Comparison of ENCODE assay signal across 10 cellular contexts in genomic region chr19:12773571-12773970, GRCh38. TPM values are rescaled to one million over a fixed set of nuclear protein-coding genes. Genes with fewer than 3 reads are reported as not detected.
DNase-seq lines count a peak whose midpoint lies in the region; TF ChIP-seq lines count a peak whose summit lies in the region.
"Had no signal": no experiment of that assay in that cellular context is flagged by ENCODE, and none has a peak within 500 bp of the region (broad histone marks: within the 10 kb centered on the region; RNA-seq: fewer than 3 reads in every experiment).

No MANE protein-coding gene starts in this region.

- no peak for TF ChIP-seq EP300 in sigmoid colon (IDR thresholded peaks at IDR 0.05)

- TF ChIP-seq CTCF in GM12864 (IDR thresholded peaks at IDR 0.05; ENCODE audit: low read depth, low read length, missing control alignments), result peak; percentile 19
- no peak for TF ChIP-seq CTCF in RWPE1 (conservative IDR thresholded peaks at IDR 0.05; ENCODE audit: low read depth)
- TF ChIP-seq CTCF in foreskin fibroblast (IDR thresholded peaks at IDR 0.05; ENCODE audit: low read depth, low read length), result peak; percentile 43
- no peak for TF ChIP-seq CTCF in lower leg skin (IDR thresholded peaks at IDR 0.05)
- no peak for TF ChIP-seq CTCF in sigmoid colon (IDR thresholded peaks at IDR 0.05)

- 77 to 89% methylated on average over 2 of the region's 2 CpGs for WGBS in lower leg skin, 2 donors
- WGBS in sigmoid colon, 2 donors, result 85 to 93% methylated on average over 2 of the region's 2 CpGs

- peak overlapping the region; percentile 99 for H3K27ac ChIP-seq in RWPE1
- H3K27ac ChIP-seq in sigmoid colon, result peak overlapping the region in 1 of 4 donors; percentile 97
- H3K27ac ChIP-seq: SK-N-MC had no signal

- H3K36me3 ChIP-seq in sigmoid colon, result no peaks in the 10 kb centered on the region

- H3K4me3 ChIP-seq in GM12864 (ENCODE audit: low read depth, low read length) (no peak overlapping the region), foreskin fibroblast (ENCODE audit: low read depth in 1 of 2, low read length in 2 of 2) (no peak overlapping the region), lower leg skin (ENCODE audit: low read depth, poor library complexity, severe bottlenecking) (no peak overlapping the region), sigmoid colon (no peak overlapping the region)
- H3K4me3 ChIP-seq: SK-N-MC had no signal

- H3K9me3 ChIP-seq in sigmoid colon, result no peaks in the 10 kb centered on the region

- TF ChIP-seq POLR2A in lower leg skin (IDR thresholded peaks at IDR 0.05), result no peak
- TF ChIP-seq POLR2A in sigmoid colon (IDR thresholded peaks at IDR 0.05), result no peak

- no peaks in the 10 kb centered on the region for H3K27me3 ChIP-seq in sigmoid colon

- H3K4me1 ChIP-seq in sigmoid colon, result peaks cover 0 to 28% (median 18%) of the 10 kb centered on the region in 4 donors

- POLR2A ChIA-PET in RWPE1 (lab: Yijun Ruan, JAX; ENCODE audit: low non-redundant PET), result interaction anchor here (0.6 to 0.7 kb wide), 2 partner anchors 58 to 64 kb away, joined by 5 to 8 read pairs; no protein-coding TSS in a partner anchor

- CTCF ChIA-PET in RWPE1 (lab: Yijun Ruan, JAX), result interaction anchor here (0.5 to 1.9 kb wide), 6 partner anchors 13 to 74 kb away, joined by 3 to 10 read pairs (median 4); no protein-coding TSS in a partner anchor

- DNase-seq in AG08396 (ENCODE audit: low spot score) (peak; percentile 75), GM12864 (ENCODE audit: low read depth) (no peak), RWPE1 (ENCODE audit: low spot score) (peak; percentile 21), foreskin fibroblast (peak in 1 of 2 donors; percentile 76), cerebellar nuclear complex (lab: John Stamatoyannopoulos, UW) (no peak), lower leg skin (ENCODE audit: low spot score in 2 of 2) (no peak), T-helper 9 cell (no peak), sigmoid colon (no peak)
- DNase-seq: substantia nigra had no signal

- intact Hi-C loops in lower leg skin (cut with DNase I; ENCODE audit: low total_unique reads) (no loop called here), sigmoid colon (cut with DNase I) (no loop called here)

RNA-seq across cellular contexts. Expression of gene HOOK2, which starts 1.8 kb away (rescaled TPM):
- 100 to 1,000 TPM in 1 of 4 donors, 10 to 100 TPM in 3; 49.9 to 122 (median 65.8) TPM for total RNA-seq in lower leg skin
- 10 to 100 TPM; 10.2 to 37.9 (median 12.7) TPM for total RNA-seq in sigmoid colon
- polyA plus RNA-seq in sigmoid colon, result 10 to 100 TPM; 36.0 to 80.4 (median 42.1) TPM

RNA-seq across cellular contexts. Expression of gene JUNB, which starts 17.7 kb away (rescaled TPM):
- total RNA-seq in lower leg skin, result 1,000 to 10,000 TPM in 1 of 4 donors, 100 to 1,000 TPM in 3; 608 to 1,091 (median 870) TPM
- 1,000 to 10,000 TPM in 1 of 4 donors, 100 to 1,000 TPM in 3; 125 to 1,252 (median 504) TPM for total RNA-seq in sigmoid colon
- 100 to 1,000 TPM in 2 of 3 donors, 10 to 100 TPM in 1; 91.6 to 289 (median 249) TPM for polyA plus RNA-seq in sigmoid colon

RNA-seq across cellular contexts. Expression of gene BEST2, which starts 22.0 kb away (rescaled TPM):
- total RNA-seq in lower leg skin (100 to 1,000 TPM in 2 of 4 donors, 10 to 100 TPM in 2; 58.3 to 116 (median 85.5) TPM), sigmoid colon (under 1 TPM in 1 of 4 donors, not detected in 3; 0.36 TPM)
- polyA plus RNA-seq in sigmoid colon, result 10 to 100 TPM; 44.4 to 50.0 (median 45.8) TPM

RNA-seq across cellular contexts. Expression of gene PRDX2, which starts 28.0 kb away (rescaled TPM):
- total RNA-seq in lower leg skin, result 100 to 1,000 TPM; 266 to 459 (median 327) TPM
- total RNA-seq in sigmoid colon, result 100 to 1,000 TPM; 248 to 312 (median 264) TPM
- 100 to 1,000 TPM; 277 to 379 (median 284) TPM for polyA plus RNA-seq in sigmoid colon

RNA-seq across cellular contexts. Expression of gene THSD8, which starts 28.3 kb away (rescaled TPM):
- total RNA-seq in lower leg skin, result 1 to 10 TPM in 1 of 4 donors, not detected in 3; 1.6 TPM
- total RNA-seq in sigmoid colon, result not detected
- 1 to 10 TPM in 2 of 3 donors, not detected in 1; 2.5 to 2.8 TPM for polyA plus RNA-seq in sigmoid colon

Comparison
In these comparisons a context has a peak if more than half of its experiments do, and no peak if none do; other contexts are left out.
1. DNase-seq: peak in AG08396 (single experiment) and RWPE1 (single experiment); none in GM12864 (single experiment), cerebellar nuclear complex (0 of 2), lower leg skin (0 of 2), T-helper 9 cell (single experiment) and sigmoid colon (single experiment).
2. CTCF ChIP-seq: peak in GM12864 (single experiment) and foreskin fibroblast (single experiment); none in RWPE1 (single experiment), lower leg skin (0 of 3) and sigmoid colon (0 of 4).
3. RNA of gene BEST2, which starts 22.0 kb away (total RNA-seq): 58.3 to 116 TPM in lower leg skin; 0.36 TPM in sigmoid colon; every median in the first group is over 10 times any median in the second.